Comparison of ENCODE assay signal across 8 cellular contexts in the genomic region with DNA sequence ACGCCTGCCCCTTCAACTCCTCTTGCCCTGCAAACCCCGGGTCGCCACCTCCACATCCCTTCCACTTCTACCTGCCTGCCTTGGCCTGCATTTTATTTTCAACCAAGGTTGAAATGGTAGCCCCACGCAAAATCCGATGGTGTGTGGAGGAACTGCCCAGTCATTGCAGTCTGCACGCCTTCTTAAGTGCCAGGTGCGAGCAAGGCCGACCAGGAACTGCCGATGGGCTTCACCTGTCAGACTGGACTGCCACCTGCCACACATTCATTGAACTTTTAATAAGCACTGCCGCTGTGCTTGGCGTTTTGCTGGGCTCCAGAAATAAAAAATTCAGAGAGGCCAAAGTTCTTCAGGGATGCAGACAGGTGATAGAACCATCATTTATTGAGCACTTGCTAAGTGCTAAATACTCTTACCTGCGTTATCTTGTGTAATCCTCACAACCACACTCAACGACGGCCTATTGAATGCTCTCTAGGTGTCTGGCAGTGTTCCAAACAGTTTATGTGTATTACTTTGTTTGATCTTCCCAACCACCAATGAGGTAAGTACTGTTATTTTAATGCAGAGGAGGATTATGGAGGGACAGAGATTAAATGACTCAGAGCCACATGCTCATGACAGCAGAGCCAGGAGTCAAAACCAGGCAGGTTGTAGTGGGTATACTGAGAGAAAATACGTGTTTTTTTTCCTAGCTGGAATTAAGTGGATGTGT. TPM values are rescaled to one million over a fixed set of nuclear protein-coding genes. Genes with fewer than 3 reads are reported as not detected.
DNase-seq lines count a peak whose midpoint lies in the region; ATAC-seq and TF ChIP-seq lines count a peak whose summit lies in the region.

No MANE protein-coding gene starts in this region.

- no peak for TF ChIP-seq CTCF in brain (conservative IDR thresholded peaks at IDR 0.05)

- no peak overlapping the region for H3K4me3 ChIP-seq in HAP-1

- ATAC-seq in stimulated activated naive CD8-positive, alpha-beta T cell treated with anti-CD3 and anti-CD28 coated beads, Interleukin-15, amount 100 ng/mL, for 72 hours: peak; percentile 78
- ATAC-seq in GM19452 (IDR thresholded peaks at IDR 0.05; ENCODE audit: unreplicated experiment) (no peak), GM18909 (IDR thresholded peaks at IDR 0.05; ENCODE audit: poor library complexity, unreplicated experiment) (no peak)

- no peaks in the 10 kb centered on the region for H3K27me3 ChIP-seq in HAP-1 (ENCODE audit: low read depth)
- H3K27me3 ChIP-seq in layer of hippocampus (ENCODE audit: control insufficient read depth, insufficient read depth, low read length): no peaks in the 10 kb centered on the region

- peak overlapping the region in 4 of 5 experiments; percentile 0 to 97 (median 57) for H3K27ac Mint-ChIP-seq in brain
- peak overlapping the region; percentile 89 to 95 for H3K27ac Mint-ChIP-seq in stimulated activated naive CD8-positive, alpha-beta T cell treated with anti-CD3 and anti-CD28 coated beads, Interleukin-15, amount 100 ng/mL, for 72 hours

- peak overlapping the region; percentile 23 to 86 (median 79) for H3K4me3 Mint-ChIP-seq in brain
- peak overlapping the region; percentile 85 to 98 for H3K4me3 Mint-ChIP-seq in stimulated activated naive CD8-positive, alpha-beta T cell treated with anti-CD3 and anti-CD28 coated beads, Interleukin-15, amount 100 ng/mL, for 72 hours

- H3K4me1 ChIP-seq in HAP-1: peaks cover 52% of the 10 kb centered on the region

- in situ Hi-C loops in HAP-1 (cut with MboI; ENCODE audit: low sequenced_read_pairs): no loop called here

- no peaks in the 10 kb centered on the region for H3K36me3 Mint-ChIP-seq in brain

- H3K36me3 ChIP-seq in HAP-1 (replicated peaks): no peaks in the 10 kb centered on the region

- H3K27ac ChIP-seq in layer of hippocampus (ENCODE audit: low read depth, low read length): peak overlapping the region; percentile 19

- no peaks in the 10 kb centered on the region for H3K9me3 Mint-ChIP-seq in brain
- no peaks in the 10 kb centered on the region for H3K9me3 Mint-ChIP-seq in stimulated activated naive CD8-positive, alpha-beta T cell treated with anti-CD3 and anti-CD28 coated beads, Interleukin-15, amount 100 ng/mL, for 72 hours

- peaks cover 9% of the 10 kb centered on the region for H3K27me3 Mint-ChIP-seq in brain
- H3K27me3 Mint-ChIP-seq in stimulated activated naive CD8-positive, alpha-beta T cell treated with anti-CD3 and anti-CD28 coated beads, Interleukin-15, amount 100 ng/mL, for 72 hours: peaks cover 9% of the 10 kb centered on the region

- H3K9me3 ChIP-seq in HAP-1: no peaks in the 10 kb centered on the region

- peaks cover 95% of the 10 kb centered on the region for H3K4me1 Mint-ChIP-seq in brain
- H3K4me1 Mint-ChIP-seq in stimulated activated naive CD8-positive, alpha-beta T cell treated with anti-CD3 and anti-CD28 coated beads, Interleukin-15, amount 100 ng/mL, for 72 hours: peaks cover 43% of the 10 kb centered on the region

- DNase-seq in HAP-1 (ENCODE audit: low spot score in 2 of 2) (peak; percentile 47 to 88), NCI-H774 (lab: John Stamatoyannopoulos, UW) (peak; percentile 90)
- peak; percentile 46 to 59 for DNase-seq in stimulated activated naive CD8-positive, alpha-beta T cell treated with anti-CD3 and anti-CD28 coated beads, Interleukin-15, amount 100 ng/mL, for 72 hours
- no peak for DNase-seq in effector CD8-positive, alpha-beta T cell (lab: John Stamatoyannopoulos, UW)

RNA-seq across cellular contexts. Expression of gene CACHD1, which starts 36.2 kb away (rescaled TPM):
- polyA plus RNA-seq in brain (ENCODE audit: insufficient read depth, low read depth, low replicate concordance): 6.4 TPM
